In genomic region chr11:331332-332060, GRCh38 we compare ENCODE assay signal across 20 cellular contexts. TPM values are rescaled to one million over a fixed set of nuclear protein-coding genes. Genes with fewer than 3 reads are reported as not detected.
DNase-seq lines count a peak whose midpoint lies in the region; ATAC-seq, FAIRE-seq and TF ChIP-seq lines count a peak whose summit lies in the region.
"Had no signal": no experiment of that assay in that cellular context is flagged by ENCODE, and none has a peak within 500 bp of the region (broad histone marks: within the 10 kb centered on the region; RNA-seq: fewer than 3 reads in every experiment).

No MANE protein-coding gene starts in this region.

- H4K20me1 ChIP-seq in KMS-11 (ENCODE audit: insufficient read depth) (no peaks in the 10 kb centered on the region), GM12878 (ENCODE audit: control insufficient read depth, insufficient read depth) (no peaks in the 10 kb centered on the region)

- H3K9ac ChIP-seq in KMS-11: no peak overlapping the region
- H3K9ac ChIP-seq in GM12878 (ENCODE audit: control insufficient read depth, insufficient read depth, low read length): no peak overlapping the region

- H3K27me3 Mint-ChIP-seq in activated CD4-positive, alpha-beta T cell treated with anti-CD3 and anti-CD28 coated beads, Interleukin-2, amount 10 ng/mL, durations not matched to agents 7 days and 5 days: no peaks in the 10 kb centered on the region
- no peaks in the 10 kb centered on the region for H3K27me3 Mint-ChIP-seq in nephron (ENCODE audit: low read depth)

- no peak for TF ChIP-seq RAD21 in GM12878 (IDR thresholded peaks at IDR 0.05; ENCODE audit: insufficient read depth, low read depth, low read length)

- H2AFZ ChIP-seq in KMS-11 (ENCODE audit: low read depth): no peak overlapping the region
- H2AFZ ChIP-seq in GM12878 (ENCODE audit: control insufficient read depth, low read depth, low read length): no peak overlapping the region

- no peak for DNase-seq in activated CD4-positive, alpha-beta T cell treated with anti-CD3 and anti-CD28 coated beads, Interleukin-2, amount 10 ng/mL, durations not matched to agents 7 days and 5 days
- DNase-seq in activated CD4-positive, alpha-beta T cell treated with anti-CD3 and anti-CD28 coated beads for 4 hours: no peak
- DNase-seq in GM12878 (ENCODE audit: low read depth, low spot score) (no peak), upper lobe of left lung (no peak), DMS153 treated with DMSO at 0.1 percent for 48 hours (lab: John Stamatoyannopoulos, UW; ENCODE audit: unreplicated experiment) (no peak)
- DNase-seq: brain microvascular endothelial cell; effector CD4-positive, alpha-beta T cell; foreskin keratinocyte; KBM-7; NCI-H1694 treated with DMSO at 0.1 percent for 48 hours; NCI-H446 treated with DMSO at 0.1 percent for 48 hours; small intestine; SW 1271 had no signal

- in situ Hi-C loops in GM12878 (cut with MboI): no loop called here

- CTCF ChIA-PET in activated CD4-positive, alpha-beta T cell treated with anti-CD3 and anti-CD28 coated beads, Interleukin-2, amount 10 ng/mL, durations not matched to agents 7 days and 5 days (lab: Charles Lee): interaction anchor here (1.2 to 2.4 kb wide), 3 partner anchors 9 to 66 kb away, joined by 4 to 12 read pairs (median 4); no protein-coding TSS in a partner anchor
- CTCF ChIA-PET in GM12878 (lab: Yijun Ruan, JAX): interaction anchor here (1.1 to 5.4 kb wide), 6 partner anchors 14 to 25 kb away, joined by 3 to 36 read pairs (median 16); partner anchors contain the start of gene IFITM2

- H3K27ac Mint-ChIP-seq in activated CD4-positive, alpha-beta T cell treated with anti-CD3 and anti-CD28 coated beads, Interleukin-2, amount 10 ng/mL, durations not matched to agents 7 days and 5 days: peak overlapping the region; percentile 88
- peak overlapping the region; percentile 43 to 91 (median 56) for H3K27ac Mint-ChIP-seq in nephron

- FAIRE-seq in GM12878 (lab: Jason Lieb, UNC): no peak
- FAIRE-seq: H54, small intestine had no signal

- peaks cover 80% of the 10 kb centered on the region for H3K4me1 Mint-ChIP-seq in activated CD4-positive, alpha-beta T cell treated with anti-CD3 and anti-CD28 coated beads, Interleukin-2, amount 10 ng/mL, durations not matched to agents 7 days and 5 days
- H3K4me1 Mint-ChIP-seq in nephron: peaks cover 55% of the 10 kb centered on the region

- H3K36me3 Mint-ChIP-seq in activated CD4-positive, alpha-beta T cell treated with anti-CD3 and anti-CD28 coated beads, Interleukin-2, amount 10 ng/mL, durations not matched to agents 7 days and 5 days (ENCODE audit: low read depth): peaks cover 15% of the 10 kb centered on the region
- no peaks in the 10 kb centered on the region for H3K36me3 Mint-ChIP-seq in nephron (ENCODE audit: low read depth)

- no peak overlapping the region for H3K4me3 Mint-ChIP-seq in activated CD4-positive, alpha-beta T cell treated with anti-CD3 and anti-CD28 coated beads, Interleukin-2, amount 10 ng/mL, durations not matched to agents 7 days and 5 days
- no peak overlapping the region for H3K4me3 Mint-ChIP-seq in nephron

- TF ChIP-seq POLR2A in GM12878 (IDR thresholded peaks at IDR 0.05; ENCODE audit: low read depth, low read length): no peak
- no peak for TF ChIP-seq POLR2A in upper lobe of left lung (IDR thresholded peaks at IDR 0.05)

- ATAC-seq in GM12878 (no peak), upper lobe of left lung (ENCODE audit: low FRiP score in 2 of 2) (no peak), HG03354 (IDR thresholded peaks at IDR 0.05; ENCODE audit: poor library complexity, severe bottlenecking, unreplicated experiment) (no peak)
- ATAC-seq: foreskin keratinocyte had no signal

- peaks cover 79% of the 10 kb centered on the region for H3K27me3 ChIP-seq in KMS-11 (ENCODE audit: insufficient read depth, low read depth)
- no peaks in the 10 kb centered on the region for H3K27me3 ChIP-seq in GM12878 (replicated peaks in 1 of 2; ENCODE audit: control insufficient read depth in 2 of 2, insufficient read depth in 2 of 2, low read length in 1 of 2)
- H3K27me3 ChIP-seq in upper lobe of left lung: no peaks in the 10 kb centered on the region
- H3K27me3 ChIP-seq: brain microvascular endothelial cell, foreskin keratinocyte, Peyer's patch had no signal

- TF ChIP-seq CTCF in KMS-11 (conservative IDR thresholded peaks at IDR 0.05; ENCODE audit: low read depth, low read length): no peak
- no peak for TF ChIP-seq CTCF in GM12878 (IDR thresholded peaks at IDR 0.05 in 2 of 3, conservative IDR thresholded peaks at IDR 0.05 in 1 of 3; ENCODE audit: control insufficient read depth in 2 of 3, extremely low read depth in 1 of 3, insufficient read depth in 1 of 3, low read depth in 3 of 3, low read length in 3 of 3)
- no peak for TF ChIP-seq CTCF in nephron (IDR thresholded peaks at IDR 0.05; ENCODE audit: unreplicated experiment in 3 of 3)
- no peak for TF ChIP-seq CTCF in upper lobe of left lung (IDR thresholded peaks at IDR 0.05)

- H3K36me3 ChIP-seq in KMS-11 (ENCODE audit: insufficient read depth): no peaks in the 10 kb centered on the region
- H3K36me3 ChIP-seq in GM12878 (ENCODE audit: control insufficient read depth in 2 of 2, insufficient read depth in 2 of 2, low read length in 1 of 2): no peaks in the 10 kb centered on the region
- H3K36me3 ChIP-seq in upper lobe of left lung: no peaks in the 10 kb centered on the region
- H3K36me3 ChIP-seq: brain microvascular endothelial cell, Peyer's patch had no signal

- TF ChIP-seq EP300 in GM12878 (IDR thresholded peaks at IDR 0.05; ENCODE audit: borderline replicate concordance in 1 of 2, control insufficient read depth in 1 of 2, low read depth in 2 of 2, low read length in 2 of 2) (no peak), upper lobe of left lung (IDR thresholded peaks at IDR 0.05) (no peak)

- intact Hi-C loops in GM12878 (cut with micrococcal nuclease; ENCODE audit: unreplicated experiment): loop anchor here (2.0 kb wide), 1 partner anchor 17 kb away; the partner anchor contains the start of gene IFITM1

- H3K4me3 ChIP-seq in KMS-11 (IDR thresholded peaks at IDR 0.05; ENCODE audit: insufficient read depth, low read depth, low read length) (no peak overlapping the region), GM12878 (no peak overlapping the region), upper lobe of left lung (no peak overlapping the region)

- H3K79me2 ChIP-seq in KMS-11 (ENCODE audit: insufficient read depth, low read depth) (no peaks in the 10 kb centered on the region), GM12878 (ENCODE audit: control insufficient read depth, insufficient read depth, low read length) (no peaks in the 10 kb centered on the region; the same call in 1 of the 2 replicates)

- H3K9me3 ChIP-seq in GM12878 (replicated peaks; ENCODE audit: control insufficient read depth, insufficient read depth, low read length): peaks cover 5% of the 10 kb centered on the region; the same call in 2 of the 3 replicates
- no peaks in the 10 kb centered on the region for H3K9me3 ChIP-seq in upper lobe of left lung
- H3K9me3 ChIP-seq: Peyer's patch had no signal

- H3K4me1 ChIP-seq in KMS-11 (ENCODE audit: low read depth, poor library complexity, severe bottlenecking): peaks cover 38% of the 10 kb centered on the region
- peaks cover 42% of the 10 kb centered on the region for H3K4me1 ChIP-seq in GM12878 (ENCODE audit: control insufficient read depth, insufficient read depth, low read length)
- peaks cover 22 to 30% (median 29%) of the 10 kb centered on the region in 4 donors for H3K4me1 ChIP-seq in upper lobe of left lung
- H3K4me1 ChIP-seq: foreskin keratinocyte had no signal

- WGBS in GM12878 (ENCODE audit: insufficient coverage, insufficient replicate concordance, low lambda C conversion rate, missing lambda C conversion rate): 67% methylated on average over 20 of the region's 20 CpGs
- WGBS in upper lobe of left lung, 2 donors: 78 to 86% methylated on average over 15 to 20 of the region's 20 CpGs

- peak overlapping the region; percentile 52 for H3K4me2 ChIP-seq in KMS-11
- peak overlapping the region; percentile 89 for H3K4me2 ChIP-seq in GM12878 (ENCODE audit: control insufficient read depth, insufficient read depth)

- POLR2A ChIA-PET in activated CD4-positive, alpha-beta T cell treated with anti-CD3 and anti-CD28 coated beads, Interleukin-2, amount 10 ng/mL, durations not matched to agents 7 days and 5 days (lab: Charles Lee): no interaction called here
- POLR2A ChIA-PET in GM12878 (lab: Charles Lee): interaction anchor here (2.7 to 6.0 kb wide), 5 partner anchors 9 to 24 kb away, joined by 14 to 86 read pairs (median 45); partner anchors contain the start of gene IFITM1

- H3K27ac ChIP-seq in KMS-11 (no peak overlapping the region), GM12878 (ENCODE audit: control insufficient read depth, insufficient read depth) (peak overlapping the region; percentile 82), upper lobe of left lung (no peak overlapping the region)
- H3K27ac ChIP-seq: brain microvascular endothelial cell, foreskin keratinocyte had no signal

- SMC1A ChIA-PET in GM12878 (lab: Charles Lee; ENCODE audit: uncharacterized antibody, unreplicated experiment): interaction anchor here (1.1 to 4.5 kb wide), 8 partner anchors 9 to 23 kb away, joined by 4 to 44 read pairs (median 22); no protein-coding TSS in a partner anchor

- peaks cover 4% of the 10 kb centered on the region for H3K9me3 Mint-ChIP-seq in activated CD4-positive, alpha-beta T cell treated with anti-CD3 and anti-CD28 coated beads, Interleukin-2, amount 10 ng/mL, durations not matched to agents 7 days and 5 days
- H3K9me3 Mint-ChIP-seq in nephron: no peaks in the 10 kb centered on the region

- RAD21 ChIA-PET in GM12878 (lab: Charles Lee; ENCODE audit: unreplicated experiment): interaction anchor here (1.1 to 5.2 kb wide), 5 partner anchors 12 to 23 kb away, joined by 3 to 68 read pairs (median 21); no protein-coding TSS in a partner anchor

- BruUV-seq in GM12878 (replicated peaks; lab: Mats Ljungman, UMichigan): no TSS peak

RNA-seq across cellular contexts. Expression of gene IFITM3, which starts 10.8 kb away (rescaled TPM):
- 100 to 1,000 TPM; 213 to 271 TPM for total RNA-seq in activated CD4-positive, alpha-beta T cell treated with anti-CD3 and anti-CD28 coated beads, Interleukin-2, amount 10 ng/mL, durations not matched to agents 7 days and 5 days
- total RNA-seq in GM12878 (2013; cell fraction: nucleolus; rRNA removed): 0.61 TPM in 1 of 2 replicates, not detected in the other
- total RNA-seq in GM12878 (2014; rRNA removed): 0.33 and 1.3 TPM in 2 replicates
- total RNA-seq in GM12878 (2014; rRNA removed; fragmentation: Illumina TruSeq; extraction: Trizol): 0.54 and 0.88 TPM in 2 replicates
- total RNA-seq in GM12878 (2021): 2.5 and 3.0 TPM in 2 replicates
- polyA plus RNA-seq in GM12878 (2011; ENCODE audit: low read depth): 2.3 TPM
- polyA plus RNA-seq in GM12878 (2011; rRNA removed): 0.58 and 0.98 TPM in 2 replicates
- 0.54 and 1.2 TPM in 2 replicates for polyA plus RNA-seq in GM12878 (2011; cell fraction: cytosol; rRNA removed)
- 1.2 and 1.6 TPM in 2 replicates for polyA plus RNA-seq in GM12878 (2011; cell fraction: nucleus; rRNA removed)
- 2.1 and 2.4 TPM in 2 replicates for polyA plus RNA-seq in GM12878 (2012)
- 1.5 TPM in 1 of 2 replicates, not detected in the other for polyA plus RNA-seq in GM12878 (2014; fragmentation: Illumina TruSeq; extraction: Trizol)
- polyA plus RNA-seq in GM12878 (2014; fragmentation: Nextera tagmentation; extraction: Ambion mirVana): 1 to 10 TPM; 2.1 to 2.3 TPM
- polyA plus RNA-seq in GM12878 (2014; rRNA removed): 0.77 and 1.8 TPM in 2 replicates
- polyA plus RNA-seq in GM12878 (2016; fragmentation: Nextera tagmentation; extraction: Ambion mirVana): 1 to 10 TPM; 2.2 to 3.6 TPM
- polyA minus RNA-seq in GM12878 (2011; rRNA and poly(A)+ RNA removed): not detected in 2 replicates
- polyA minus RNA-seq in GM12878 (2011; cell fraction: cytosol; rRNA and poly(A)+ RNA removed): 3.7 and 7.7 TPM in 2 replicates
- 0.97 and 1.3 TPM in 2 replicates for polyA minus RNA-seq in GM12878 (2011; cell fraction: nucleus; rRNA and poly(A)+ RNA removed)
- 100 to 1,000 TPM; 132 to 860 (median 360) TPM for total RNA-seq in upper lobe of left lung

RNA-seq across cellular contexts. Expression of gene IFITM1, which starts 17.7 kb away (rescaled TPM):
- total RNA-seq in activated CD4-positive, alpha-beta T cell treated with anti-CD3 and anti-CD28 coated beads, Interleukin-2, amount 10 ng/mL, durations not matched to agents 7 days and 5 days: 1,000 to 10,000 TPM; 1,306 to 1,465 TPM
- 166 and 177 TPM in 2 replicates for total RNA-seq in GM12878 (2013; cell fraction: nucleolus; rRNA removed)
- total RNA-seq in GM12878 (2014; rRNA removed) (543 and 574 TPM in 2 replicates), GM12878 (2014; rRNA removed; fragmentation: Illumina TruSeq; extraction: Trizol) (485 and 549 TPM in 2 replicates), GM12878 (2021) (396 and 453 TPM in 2 replicates), upper lobe of left lung (100 to 1,000 TPM in 1 of 6 donors, 10 to 100 TPM in 5; 16.8 to 119 (median 74.5) TPM)
- polyA plus RNA-seq in GM12878 (2011; ENCODE audit: low read depth): 839 TPM
- polyA plus RNA-seq in GM12878 (2011; rRNA removed) (240 and 671 TPM in 2 replicates), GM12878 (2014; fragmentation: Illumina TruSeq; extraction: Trizol) (491 and 1,007 TPM in 2 replicates), GM12878 (2014; fragmentation: Nextera tagmentation; extraction: Ambion mirVana) (1,000 to 10,000 TPM; 1,771 to 2,788 TPM), GM12878 (2014; rRNA removed) (864 and 887 TPM in 2 replicates), GM12878 (2016; fragmentation: Nextera tagmentation; extraction: Ambion mirVana) (100 to 1,000 TPM; 456 to 479 TPM)
- polyA plus RNA-seq in GM12878 (2011; cell fraction: cytosol; rRNA removed): 1,141 and 1,225 TPM in 2 replicates
- polyA plus RNA-seq in GM12878 (2011; cell fraction: nucleus; rRNA removed): 403 and 488 TPM in 2 replicates
- 758 and 904 TPM in 2 replicates for polyA plus RNA-seq in GM12878 (2012)
- polyA minus RNA-seq in GM12878 (2011; rRNA and poly(A)+ RNA removed): 804 and 1,098 TPM in 2 replicates
- 178 and 190 TPM in 2 replicates for polyA minus RNA-seq in GM12878 (2011; cell fraction: cytosol; rRNA and poly(A)+ RNA removed)
- polyA minus RNA-seq in GM12878 (2011; cell fraction: nucleus; rRNA and poly(A)+ RNA removed): 183 and 217 TPM in 2 replicates

RNA-seq across cellular contexts. Expression of gene IFITM2, which starts 23.9 kb away (rescaled TPM):
- total RNA-seq in activated CD4-positive, alpha-beta T cell treated with anti-CD3 and anti-CD28 coated beads, Interleukin-2, amount 10 ng/mL, durations not matched to agents 7 days and 5 days: 1,000 to 10,000 TPM; 1,561 to 1,733 TPM
- 32.0 and 32.3 TPM in 2 replicates for total RNA-seq in GM12878 (2013; cell fraction: nucleolus; rRNA removed)
- total RNA-seq in GM12878 (2014; rRNA removed) (267 and 271 TPM in 2 replicates), GM12878 (2014; rRNA removed; fragmentation: Illumina TruSeq; extraction: Trizol) (295 and 327 TPM in 2 replicates), GM12878 (2021) (676 and 768 TPM in 2 replicates), upper lobe of left lung (100 to 1,000 TPM; 113 to 704 (median 271) TPM)
- polyA plus RNA-seq in GM12878 (2011; ENCODE audit: low read depth): 582 TPM
- polyA plus RNA-seq in GM12878 (2011; rRNA removed) (116 and 205 TPM in 2 replicates), GM12878 (2014; fragmentation: Illumina TruSeq; extraction: Trizol) (422 and 741 TPM in 2 replicates), GM12878 (2014; fragmentation: Nextera tagmentation; extraction: Ambion mirVana) (1,000 to 10,000 TPM; 2,669 to 3,672 TPM), GM12878 (2014; rRNA removed) (611 and 755 TPM in 2 replicates), GM12878 (2016; fragmentation: Nextera tagmentation; extraction: Ambion mirVana) (100 to 1,000 TPM; 707 to 829 TPM)
- 159 and 247 TPM in 2 replicates for polyA plus RNA-seq in GM12878 (2011; cell fraction: cytosol; rRNA removed)
- polyA plus RNA-seq in GM12878 (2011; cell fraction: nucleus; rRNA removed): 40.7 and 48.7 TPM in 2 replicates
- polyA plus RNA-seq in GM12878 (2012): 605 and 961 TPM in 2 replicates
- 67.7 and 77.6 TPM in 2 replicates for polyA minus RNA-seq in GM12878 (2011; rRNA and poly(A)+ RNA removed)
- 83.9 and 93.5 TPM in 2 replicates for polyA minus RNA-seq in GM12878 (2011; cell fraction: cytosol; rRNA and poly(A)+ RNA removed)
- polyA minus RNA-seq in GM12878 (2011; cell fraction: nucleus; rRNA and poly(A)+ RNA removed): 31.3 and 51.8 TPM in 2 replicates

RNA-seq across cellular contexts. Expression of gene IFITM5, which starts 32.2 kb away (rescaled TPM):
- total RNA-seq in activated CD4-positive, alpha-beta T cell treated with anti-CD3 and anti-CD28 coated beads, Interleukin-2, amount 10 ng/mL, durations not matched to agents 7 days and 5 days: not detected
- not detected in 2 replicates for total RNA-seq in GM12878 (2013; cell fraction: nucleolus; rRNA removed)
- not detected in 2 replicates for total RNA-seq in GM12878 (2014; rRNA removed)
- total RNA-seq in GM12878 (2014; rRNA removed; fragmentation: Illumina TruSeq; extraction: Trizol): not detected in 2 replicates
- not detected in 2 replicates for total RNA-seq in GM12878 (2021)
- polyA plus RNA-seq in GM12878 (2011; ENCODE audit: low read depth): not detected
- polyA plus RNA-seq in GM12878 (2011; rRNA removed): not detected in 2 replicates
- not detected in 2 replicates for polyA plus RNA-seq in GM12878 (2011; cell fraction: cytosol; rRNA removed)
- polyA plus RNA-seq in GM12878 (2011; cell fraction: nucleus; rRNA removed): not detected in 2 replicates
- polyA plus RNA-seq in GM12878 (2012): not detected in 2 replicates
- polyA plus RNA-seq in GM12878 (2014; fragmentation: Illumina TruSeq; extraction: Trizol): not detected in 2 replicates
- polyA plus RNA-seq in GM12878 (2014; fragmentation: Nextera tagmentation; extraction: Ambion mirVana): not detected
- not detected in 2 replicates for polyA plus RNA-seq in GM12878 (2014; rRNA removed)
- not detected for polyA plus RNA-seq in GM12878 (2016; fragmentation: Nextera tagmentation; extraction: Ambion mirVana)
- not detected in 2 replicates for polyA minus RNA-seq in GM12878 (2011; rRNA and poly(A)+ RNA removed)
- polyA minus RNA-seq in GM12878 (2011; cell fraction: cytosol; rRNA and poly(A)+ RNA removed): not detected in 2 replicates
- not detected in 2 replicates for polyA minus RNA-seq in GM12878 (2011; cell fraction: nucleus; rRNA and poly(A)+ RNA removed)
- not detected for total RNA-seq in upper lobe of left lung
- total RNA-seq: A673, foreskin keratinocyte, omental fat pad, Peyer's patch had no signal
- polyA plus RNA-seq: foreskin keratinocyte, small intestine had no signal

RNA-seq across cellular contexts. Expression of gene B4GALNT4, which starts 37.8 kb away (rescaled TPM):
- 1 to 10 TPM; 1.5 to 1.6 TPM for total RNA-seq in activated CD4-positive, alpha-beta T cell treated with anti-CD3 and anti-CD28 coated beads, Interleukin-2, amount 10 ng/mL, durations not matched to agents 7 days and 5 days
- 0.23 TPM in 1 of 2 replicates, not detected in the other for total RNA-seq in GM12878 (2013; cell fraction: nucleolus; rRNA removed)
- total RNA-seq in GM12878 (2014; rRNA removed) (0.06 and 1.4 TPM in 2 replicates), GM12878 (2014; rRNA removed; fragmentation: Illumina TruSeq; extraction: Trizol) (0.18 TPM in 1 of 2 replicates, not detected in the other), GM12878 (2021) (0.29 and 0.74 TPM in 2 replicates), upper lobe of left lung (1 to 10 TPM in 1 of 6 donors, under 1 TPM in 4, not detected in 1; 0.23 to 2.1 (median 0.54) TPM)
- polyA plus RNA-seq in GM12878 (2011; ENCODE audit: low read depth): not detected
- polyA plus RNA-seq in GM12878 (2011; rRNA removed) (not detected in 2 replicates), GM12878 (2014; fragmentation: Illumina TruSeq; extraction: Trizol) (0.04 TPM in 1 of 2 replicates, not detected in the other), GM12878 (2014; fragmentation: Nextera tagmentation; extraction: Ambion mirVana) (not detected), GM12878 (2014; rRNA removed) (0.16 and 0.82 TPM in 2 replicates), GM12878 (2016; fragmentation: Nextera tagmentation; extraction: Ambion mirVana) (not detected)
- not detected in 2 replicates for polyA plus RNA-seq in GM12878 (2011; cell fraction: cytosol; rRNA removed)
- 0.07 TPM in 1 of 2 replicates, not detected in the other for polyA plus RNA-seq in GM12878 (2011; cell fraction: nucleus; rRNA removed)
- polyA plus RNA-seq in GM12878 (2012): 0.24 TPM in 1 of 2 replicates, not detected in the other
- polyA minus RNA-seq in GM12878 (2011; rRNA and poly(A)+ RNA removed): not detected in 2 replicates
- not detected in 2 replicates for polyA minus RNA-seq in GM12878 (2011; cell fraction: cytosol; rRNA and poly(A)+ RNA removed)
- not detected in 2 replicates for polyA minus RNA-seq in GM12878 (2011; cell fraction: nucleus; rRNA and poly(A)+ RNA removed)

Comparison
In these comparisons a context has a peak if more than half of its experiments do, and no peak if none do; other contexts are left out.
1. RNA of gene IFITM3, which starts 10.8 kb away (total RNA-seq): 132 to 860 TPM in upper lobe of left lung and 213 to 271 TPM in activated CD4-positive, alpha-beta T cell treated with anti-CD3 and anti-CD28 coated beads, Interleukin-2, amount 10 ng/mL, durations not matched to agents 7 days and 5 days; 0.33 to 3.0 TPM in GM12878; every median in the first group is over 10 times any median in the second.